1 cellular context compared by ENCODE assay signal in genomic region chr11:64385953-64386704, GRCh38.
TF ChIP-seq lines count a peak whose summit lies in the region.

No MANE protein-coding gene starts in this region.

TF ChIP-seq in HCT116, 20 proteins besides CTCF, POLR2A, EP300 and RAD21 (continued from another document):
- TF ChIP-seq ZBTB33 (IDR thresholded peaks at IDR 0.05; ENCODE audit: extremely low read depth, insufficient replicate concordance, low read length) (no peak), SRF (IDR thresholded peaks at IDR 0.05; ENCODE audit: low read depth) (no peak), SIN3A (IDR thresholded peaks at IDR 0.05; ENCODE audit: low read depth) (no peak)
